In the genomic region with DNA sequence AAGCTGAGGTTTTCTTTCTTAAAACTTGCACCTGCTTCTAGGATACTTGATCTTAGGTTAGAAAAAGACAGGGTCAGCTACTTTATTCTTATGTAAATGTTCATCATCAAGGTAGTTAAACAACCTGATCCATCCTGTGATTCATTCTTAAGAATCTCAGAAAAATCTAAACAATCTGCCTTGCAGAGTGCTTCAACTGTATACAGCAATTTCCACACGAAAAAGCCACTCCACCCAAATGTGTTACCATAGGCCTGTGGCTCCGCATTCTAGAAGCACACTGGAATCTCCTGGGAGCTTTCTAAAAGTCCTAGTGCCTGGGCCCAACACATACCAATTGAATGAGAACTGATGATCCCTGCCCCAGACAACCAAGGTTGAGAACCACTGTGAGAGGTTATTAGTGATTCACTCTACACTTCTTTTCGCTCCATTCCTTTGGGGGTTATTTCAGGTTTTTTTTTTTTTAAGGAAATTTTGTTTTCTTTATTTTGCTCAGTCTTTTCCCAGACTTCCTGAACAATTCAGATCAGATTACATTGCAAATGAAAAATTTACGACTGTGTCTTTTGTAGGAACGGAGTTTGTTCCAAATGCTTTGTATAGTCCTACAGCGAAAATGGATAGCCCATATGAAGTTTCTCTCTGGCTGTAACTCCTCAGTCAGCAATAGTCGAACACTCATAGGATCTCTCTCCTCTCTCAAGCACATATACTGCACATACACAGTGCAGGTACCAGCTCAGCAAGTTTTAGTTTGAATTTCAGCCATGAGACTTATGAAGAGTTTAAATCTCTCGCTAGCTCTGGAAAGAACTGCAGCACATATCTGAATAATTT, we compare ENCODE assay signal across 13 cellular contexts. TPM values are rescaled to one million over a fixed set of nuclear protein-coding genes. Genes with fewer than 3 reads are reported as not detected.
DNase-seq lines count a peak whose midpoint lies in the region; ATAC-seq and TF ChIP-seq lines count a peak whose summit lies in the region.
"Had no signal": no experiment of that assay in that cellular context is flagged by ENCODE, and none has a peak within 500 bp of the region (broad histone marks: within the 10 kb centered on the region; RNA-seq: fewer than 3 reads in every experiment).

No MANE protein-coding gene starts in this region.

- DNase-seq in AG10803 (ENCODE audit: low read depth) (peak; percentile 88), LHCN-M2 (ENCODE audit: low read depth) (peak; percentile 82), chondrocyte (ENCODE audit: low spot score) (no peak), mesendoderm (peak; percentile 87), prostate gland (ENCODE audit: low spot score) (no peak), transverse colon (no peak)
- no peak for DNase-seq in CD4-positive, alpha-beta memory T cell
- DNase-seq: activated CD8-positive, alpha-beta memory T cell treated with anti-CD3 and anti-CD28 coated beads, Interleukin-2, amount 50 U/mL, for 48 hours; CD8-positive, alpha-beta memory T cell; NCI-H2081; T-cell had no signal

- H3K79me2 ChIP-seq in mesendoderm (ENCODE audit: control insufficient read depth, insufficient read depth, low read length), result no peaks in the 10 kb centered on the region

- in situ Hi-C loops in transverse colon (cut with MboI; ENCODE audit: low pct_ligation_motif_present in 1 of 4, low pct_unique_long_range_greater_than_20kb in 1 of 4, low sequenced_read_pairs in 3 of 4), result no loop called here

- no peak overlapping the region for H2AK5ac ChIP-seq in mesendoderm (ENCODE audit: low read length)

- peak overlapping the region; percentile 16 for H3K4ac ChIP-seq in mesendoderm (ENCODE audit: low read depth, low read length)

- no peak overlapping the region for H2BK120ac ChIP-seq in mesendoderm (ENCODE audit: low read depth, low read length)

- POLR2A ChIA-PET in CD4-positive, alpha-beta memory T cell (lab: Charles Lee; ENCODE audit: partially characterized antibody), result no interaction called here

- H3K27me3 ChIP-seq in mesendoderm (ENCODE audit: insufficient read depth, low read length, poor library complexity), result no peaks in the 10 kb centered on the region
- no peaks in the 10 kb centered on the region for H3K27me3 ChIP-seq in CD4-positive, alpha-beta memory T cell (ENCODE audit: insufficient read depth, low read length)
- H3K27me3 ChIP-seq in prostate gland (replicated peaks; ENCODE audit: insufficient read depth), result no peaks in the 10 kb centered on the region
- no peaks in the 10 kb centered on the region for H3K27me3 ChIP-seq in transverse colon

- peak overlapping the region; percentile 60 for H3K18ac ChIP-seq in mesendoderm (ENCODE audit: low read length)

- H3K79me1 ChIP-seq in mesendoderm (ENCODE audit: low read length), result peaks cover 3% of the 10 kb centered on the region

- peak overlapping the region; percentile 81 for H3K27ac Mint-ChIP-seq in chondrocyte (ENCODE audit: unreplicated experiment)
- no peak overlapping the region for H3K27ac Mint-ChIP-seq in CD4-positive, alpha-beta memory T cell
- H3K27ac Mint-ChIP-seq: CD8-positive, alpha-beta memory T cell; T-cell had no signal

- H2BK15ac ChIP-seq in mesendoderm (replicated peaks; ENCODE audit: low read depth), result no peak overlapping the region

- intact Hi-C loops in CD4-positive, alpha-beta memory T cell (cut with micrococcal nuclease), result no loop called here
- intact Hi-C loops in prostate gland (cut with DNase I) (no loop called here), transverse colon (cut with DNase I; ENCODE audit: low total_unique reads) (no loop called here)

- CTCF ChIA-PET in CD4-positive, alpha-beta memory T cell (lab: Charles Lee; ENCODE audit: partially characterized antibody), result interaction anchor here (0.8 to 2.0 kb wide), 2 partner anchors 35 kb away, joined by 3 to 6 read pairs; no protein-coding TSS in a partner anchor

- TF ChIP-seq EP300 in transverse colon (IDR thresholded peaks at IDR 0.05; ENCODE audit: low read depth), result no peak

- WGBS in mesendoderm (ENCODE audit: extremely low coverage, insufficient coverage, low lambda C conversion rate), result no CpG with 5 or more reads among the region's 8 CpGs
- WGBS in prostate gland, result 37% methylated on average over 8 of the region's 8 CpGs
- WGBS in transverse colon (ENCODE audit: low coverage in 1 of 2), 2 donors, result 78 to 84% methylated on average over 8 of the region's 8 CpGs

- H3K9ac ChIP-seq in mesendoderm (ENCODE audit: low read length), result no peak overlapping the region

- H3K4me1 Mint-ChIP-seq in chondrocyte (ENCODE audit: low read depth), result peaks cover 69% of the 10 kb centered on the region
- peaks cover 12 to 28% (median 26%) of the 10 kb centered on the region in 4 donors for H3K4me1 Mint-ChIP-seq in CD4-positive, alpha-beta memory T cell

- H3K36me3 Mint-ChIP-seq in chondrocyte (ENCODE audit: low read depth), result no peaks in the 10 kb centered on the region
- H3K36me3 Mint-ChIP-seq in CD4-positive, alpha-beta memory T cell, result peaks cover 8 to 9% of the 10 kb centered on the region in 2 donors

- no peak overlapping the region for H4K5ac ChIP-seq in mesendoderm (ENCODE audit: low read length)

- H3K4me3 ChIP-seq in AG10803 (ENCODE audit: low read length), result no peak overlapping the region
- H3K4me3 ChIP-seq in mesendoderm (ENCODE audit: low read length), result no peak overlapping the region
- H3K4me3 ChIP-seq in CD4-positive, alpha-beta memory T cell (ENCODE audit: low read length in 2 of 2), result no peak overlapping the region
- H3K4me3 ChIP-seq in prostate gland, result no peak overlapping the region
- no peak overlapping the region for H3K4me3 ChIP-seq in transverse colon

- no peak for TF ChIP-seq CTCF in AG10803 (conservative IDR thresholded peaks at IDR 0.05; ENCODE audit: low read length)
- no peak for TF ChIP-seq CTCF in chondrocyte (IDR thresholded peaks at IDR 0.05)
- no peak for TF ChIP-seq CTCF in prostate gland (IDR thresholded peaks at IDR 0.05)
- TF ChIP-seq CTCF in transverse colon (IDR thresholded peaks at IDR 0.05), result no peak

- H3K56ac ChIP-seq in mesendoderm (ENCODE audit: low read length), result no peak overlapping the region

- H3K36me3 ChIP-seq in mesendoderm (ENCODE audit: control insufficient read depth, insufficient read depth, low read length), result no peaks in the 10 kb centered on the region
- no peaks in the 10 kb centered on the region for H3K36me3 ChIP-seq in CD4-positive, alpha-beta memory T cell (ENCODE audit: insufficient read depth, low read length)
- H3K36me3 ChIP-seq in prostate gland, result no peaks in the 10 kb centered on the region
- no peaks in the 10 kb centered on the region for H3K36me3 ChIP-seq in transverse colon

- no peaks in the 10 kb centered on the region for H3K9me3 ChIP-seq in CD4-positive, alpha-beta memory T cell (ENCODE audit: control insufficient read depth in 1 of 2, low read length in 2 of 2)
- no peaks in the 10 kb centered on the region for H3K9me3 ChIP-seq in prostate gland
- H3K9me3 ChIP-seq in transverse colon, result no peaks in the 10 kb centered on the region

- TF ChIP-seq POLR2A in prostate gland (IDR thresholded peaks at IDR 0.05), result no peak
- no peak for TF ChIP-seq POLR2A in transverse colon (IDR thresholded peaks at IDR 0.05)

- no peak overlapping the region for H4K8ac ChIP-seq in mesendoderm (ENCODE audit: low read depth, low read length)

- ATAC-seq in GM21390 (IDR thresholded peaks at IDR 0.05; ENCODE audit: unreplicated experiment), result no peak
- ATAC-seq: sciatic nerve, T-cell had no signal

- H3K4me1 ChIP-seq in mesendoderm (ENCODE audit: control insufficient read depth, low read depth, low read length), result peaks cover 3% of the 10 kb centered on the region
- peaks cover under 1% of the 10 kb centered on the region for H3K4me1 ChIP-seq in CD4-positive, alpha-beta memory T cell (ENCODE audit: insufficient read depth, low read length)
- no peaks in the 10 kb centered on the region for H3K4me1 ChIP-seq in prostate gland (replicated peaks)
- H3K4me1 ChIP-seq in transverse colon, result no peaks in the 10 kb centered on the region

- peaks cover 4% of the 10 kb centered on the region for H3K9me3 Mint-ChIP-seq in chondrocyte (ENCODE audit: low read depth)
- H3K9me3 Mint-ChIP-seq in CD4-positive, alpha-beta memory T cell, result no peaks in the 10 kb centered on the region
- H3K9me3 Mint-ChIP-seq: CD8-positive, alpha-beta memory T cell; T-cell had no signal

- H3K27me3 Mint-ChIP-seq in chondrocyte (ENCODE audit: low read depth), result no peaks in the 10 kb centered on the region
- no peaks in the 10 kb centered on the region for H3K27me3 Mint-ChIP-seq in CD4-positive, alpha-beta memory T cell
- H3K27me3 Mint-ChIP-seq: CD8-positive, alpha-beta memory T cell; T-cell had no signal

- H2BK5ac ChIP-seq in mesendoderm (ENCODE audit: low read length), result no peak overlapping the region

- peak overlapping the region; percentile 55 for H3K27ac ChIP-seq in mesendoderm (ENCODE audit: low read depth, low read length)
- H3K27ac ChIP-seq in CD4-positive, alpha-beta memory T cell (ENCODE audit: low read depth, low read length), result no peak overlapping the region
- no peak overlapping the region for H3K27ac ChIP-seq in prostate gland
- H3K27ac ChIP-seq in transverse colon, result no peak overlapping the region

- H3K4me3 Mint-ChIP-seq in chondrocyte (ENCODE audit: unreplicated experiment), result peak overlapping the region; percentile 54
- H3K4me3 Mint-ChIP-seq in CD4-positive, alpha-beta memory T cell, result no peak overlapping the region
- H3K4me3 Mint-ChIP-seq: CD8-positive, alpha-beta memory T cell; T-cell had no signal

- no peak overlapping the region for H3K23ac ChIP-seq in mesendoderm (ENCODE audit: low read length)

- H3K4me2 ChIP-seq in mesendoderm (ENCODE audit: low read length), result no peak overlapping the region

RNA-seq across cellular contexts. Expression of gene SMYD2, which starts 16.1 kb away (rescaled TPM):
- total RNA-seq in LHCN-M2 (2014; rRNA removed), result 30.5 and 42.4 TPM in 2 replicates
- 30.1 TPM for polyA plus RNA-seq in LHCN-M2 (2012)
- 35.5 to 50.3 TPM (median 45.4 TPM) in 3 replicates for total RNA-seq in chondrocyte
- 15.1 TPM for polyA plus RNA-seq in mesendoderm (2013, experiment 1 of 2)
- 16.4 TPM for polyA plus RNA-seq in mesendoderm (2013, experiment 2 of 2)
- 10 to 100 TPM; 41.4 to 41.9 TPM for total RNA-seq in CD4-positive, alpha-beta memory T cell
- 10 to 100 TPM; 46.1 to 77.9 TPM for polyA plus RNA-seq in CD4-positive, alpha-beta memory T cell
- total RNA-seq in prostate gland, result 10 to 100 TPM; 18.6 to 50.4 TPM
- 10 to 100 TPM in 3 of 4 donors, 1 to 10 TPM in 1; 8.6 to 21.8 (median 20.9) TPM for total RNA-seq in transverse colon

Comparison
In these comparisons a context has a peak if more than half of its experiments do, and no peak if none do; other contexts are left out.
1. DNase-seq: peak in AG10803 (single experiment), LHCN-M2 (single experiment) and mesendoderm (single experiment); none in chondrocyte (single experiment), CD4-positive, alpha-beta memory T cell (0 of 5), prostate gland (single experiment) and transverse colon (single experiment).